14 cellular contexts compared by ENCODE assay signal in genomic region chr18:10123006-10123950, GRCh38.
A peak's percentile ranks its signal among the peaks of the same experiment; 100 is the strongest.
DNase-seq lines count a peak whose midpoint lies in the region; ATAC-seq and TF ChIP-seq lines count a peak whose summit lies in the region.
"Had no signal": no experiment of that assay in that cellular context is flagged by ENCODE, and none has a peak within 500 bp of the region (broad histone marks: within the 10 kb centered on the region; RNA-seq: fewer than 3 reads in every experiment).

No MANE protein-coding gene starts in this region.

- H3K36me3 Mint-ChIP-seq in GM23338 (ENCODE audit: low read depth) (no peaks in the 10 kb centered on the region), chondrocyte (ENCODE audit: low read depth) (no peaks in the 10 kb centered on the region), neural progenitor cell (peaks cover 6% of the 10 kb centered on the region)

- H3K36me3 ChIP-seq in GM23338 (ENCODE audit: insufficient read depth) = no peaks in the 10 kb centered on the region
- no peaks in the 10 kb centered on the region for H3K36me3 ChIP-seq in neural progenitor cell
- H3K36me3 ChIP-seq: BE2C, tibial nerve had no signal

- no peaks in the 10 kb centered on the region for H3F3A ChIP-seq in GM23338 (replicated peaks; ENCODE audit: low read depth)
- H3F3A ChIP-seq in neural progenitor cell (ENCODE audit: low read depth) = no peaks in the 10 kb centered on the region

- H2AFZ ChIP-seq in GM23338 (peak overlapping the region; percentile 89), neural progenitor cell (replicated peaks) (no peak overlapping the region)

- peaks cover 4% of the 10 kb centered on the region for H3K27me3 Mint-ChIP-seq in GM23338 (ENCODE audit: insufficient read depth, low read depth, poor library complexity)
- peaks cover 2% of the 10 kb centered on the region for H3K27me3 Mint-ChIP-seq in chondrocyte (ENCODE audit: low read depth)
- peaks cover 2% of the 10 kb centered on the region for H3K27me3 Mint-ChIP-seq in neural progenitor cell (ENCODE audit: insufficient read depth, low read depth)

- H3K9me2 ChIP-seq in GM23338 (ENCODE audit: insufficient read depth) = no peaks in the 10 kb centered on the region
- H3K9me2 ChIP-seq: SK-N-SH had no signal

- ATAC-seq in GM23338 (peak; percentile 45; the same call in 2 of the 3 replicates), GM19395 (IDR thresholded peaks at IDR 0.05; ENCODE audit: unreplicated experiment) (no peak), GM19455 (IDR thresholded peaks at IDR 0.05; ENCODE audit: unreplicated experiment) (no peak)

- H3K79me2 ChIP-seq in GM23338 (replicated peaks; ENCODE audit: insufficient read depth) (no peaks in the 10 kb centered on the region), neural progenitor cell (ENCODE audit: low read depth) (no peaks in the 10 kb centered on the region)

- TF ChIP-seq CTCF in GM23338 (conservative IDR thresholded peaks at IDR 0.05; ENCODE audit: low read depth in 2 of 2) (no peak), chondrocyte (IDR thresholded peaks at IDR 0.05) (no peak), neural progenitor cell (IDR thresholded peaks at IDR 0.05) (no peak)

- peaks cover 5% of the 10 kb centered on the region; the same call in 2 of the 3 replicates for H3K9me3 Mint-ChIP-seq in GM23338
- H3K9me3 Mint-ChIP-seq in chondrocyte (ENCODE audit: low read depth) = peaks cover 5% of the 10 kb centered on the region
- peaks cover 21% of the 10 kb centered on the region for H3K9me3 Mint-ChIP-seq in neural progenitor cell

- peaks cover 19% of the 10 kb centered on the region for H3K4me1 ChIP-seq in GM23338 (ENCODE audit: insufficient read depth)
- peaks cover 6% of the 10 kb centered on the region for H3K4me1 ChIP-seq in neural progenitor cell
- H3K4me1 ChIP-seq: BE2C had no signal

- H3K4me1 Mint-ChIP-seq in GM23338 (peaks cover 32% of the 10 kb centered on the region), chondrocyte (ENCODE audit: low read depth) (peaks cover 50% of the 10 kb centered on the region), neural progenitor cell (peaks cover 60% of the 10 kb centered on the region)

- DNase-seq in GM23338 (ENCODE audit: low spot score) (no peak), NOMO-1 (lab: John Stamatoyannopoulos, UW; ENCODE audit: unreplicated experiment in 2 of 2) (peak; percentile 82 to 90), chondrocyte (ENCODE audit: low spot score) (no peak), neural progenitor cell (ENCODE audit: low spot score) (no peak)
- no peak for DNase-seq in stimulated activated CD4-positive, alpha-beta T cell treated with anti-CD3 and anti-CD28 coated beads, Interleukin-12 subunit alpha, Interleukin-12 subunit beta, amount 100 ng/mL, for 4 hours
- DNase-seq: BE2C; DMS79; SK-N-SH; stimulated activated CD4-positive, alpha-beta T cell treated with anti-CD3 and anti-CD28 coated beads, Interleukin-15, amount 100 ng/mL, for 24 hours had no signal

- no peak overlapping the region; the same call in 2 of the 3 replicates for H3K4me3 Mint-ChIP-seq in GM23338
- no peak overlapping the region for H3K4me3 Mint-ChIP-seq in chondrocyte (ENCODE audit: unreplicated experiment)
- no peak overlapping the region for H3K4me3 Mint-ChIP-seq in neural progenitor cell

- H3K9ac ChIP-seq in neural progenitor cell = no peak overlapping the region
- H3K9ac ChIP-seq: SK-N-SH had no signal

- H3K4me2 ChIP-seq in GM23338 (0 out of 2 replicates have a peak overlapping the region, but pooled peaks have one; percentile 35), neural progenitor cell (no peak overlapping the region)
- H3K4me2 ChIP-seq: SK-N-SH had no signal

- H3K4me3 ChIP-seq in GM23338 (no peak overlapping the region), neural progenitor cell (no peak overlapping the region)
- H3K4me3 ChIP-seq: coronary artery, tibial nerve had no signal

- no peaks in the 10 kb centered on the region for H4K20me1 ChIP-seq in GM23338 (replicated peaks; ENCODE audit: insufficient read depth)
- H4K20me1 ChIP-seq in neural progenitor cell (ENCODE audit: low read depth) = no peaks in the 10 kb centered on the region

- H3K27ac Mint-ChIP-seq in GM23338 = no peak overlapping the region
- H3K27ac Mint-ChIP-seq in chondrocyte (ENCODE audit: unreplicated experiment) = peak overlapping the region; percentile 32
- H3K27ac Mint-ChIP-seq in neural progenitor cell = peak overlapping the region; percentile 61

- H3K27ac ChIP-seq in GM23338 (ENCODE audit: low read depth) (no peak overlapping the region), neural progenitor cell (no peak overlapping the region)
- H3K27ac ChIP-seq: coronary artery, tibial nerve, VCaP had no signal

- H3K9me3 ChIP-seq in neural progenitor cell (ENCODE audit: low read depth) = peaks cover 5% of the 10 kb centered on the region
- H3K9me3 ChIP-seq: BE2C had no signal

- no peaks in the 10 kb centered on the region for H3K27me3 ChIP-seq in GM23338 (ENCODE audit: insufficient read depth)
- H3K27me3 ChIP-seq in neural progenitor cell = no peaks in the 10 kb centered on the region
- H3K27me3 ChIP-seq: BE2C, tibial nerve had no signal

TF ChIP-seq in GM23338, 12 proteins besides CTCF, POLR2A, EP300 and RAD21 (continues in another document):
- no peak for TF ChIP-seq ETS1 (IDR thresholded peaks at IDR 0.05)
- TF ChIP-seq REST (IDR thresholded peaks at IDR 0.05; ENCODE audit: unreplicated experiment) = no peak

Comparison
In these comparisons a context has a peak if more than half of its experiments do, and no peak if none do; other contexts are left out.
1. DNase-seq: peak in NOMO-1 (2 of 2); none in GM23338 (single experiment), chondrocyte (single experiment), neural progenitor cell (single experiment) and stimulated activated CD4-positive, alpha-beta T cell treated with anti-CD3 and anti-CD28 coated beads, Interleukin-12 subunit alpha, Interleukin-12 subunit beta, amount 100 ng/mL, for 4 hours (single experiment).